11 cellular contexts compared by ENCODE assay signal in the genomic region with DNA sequence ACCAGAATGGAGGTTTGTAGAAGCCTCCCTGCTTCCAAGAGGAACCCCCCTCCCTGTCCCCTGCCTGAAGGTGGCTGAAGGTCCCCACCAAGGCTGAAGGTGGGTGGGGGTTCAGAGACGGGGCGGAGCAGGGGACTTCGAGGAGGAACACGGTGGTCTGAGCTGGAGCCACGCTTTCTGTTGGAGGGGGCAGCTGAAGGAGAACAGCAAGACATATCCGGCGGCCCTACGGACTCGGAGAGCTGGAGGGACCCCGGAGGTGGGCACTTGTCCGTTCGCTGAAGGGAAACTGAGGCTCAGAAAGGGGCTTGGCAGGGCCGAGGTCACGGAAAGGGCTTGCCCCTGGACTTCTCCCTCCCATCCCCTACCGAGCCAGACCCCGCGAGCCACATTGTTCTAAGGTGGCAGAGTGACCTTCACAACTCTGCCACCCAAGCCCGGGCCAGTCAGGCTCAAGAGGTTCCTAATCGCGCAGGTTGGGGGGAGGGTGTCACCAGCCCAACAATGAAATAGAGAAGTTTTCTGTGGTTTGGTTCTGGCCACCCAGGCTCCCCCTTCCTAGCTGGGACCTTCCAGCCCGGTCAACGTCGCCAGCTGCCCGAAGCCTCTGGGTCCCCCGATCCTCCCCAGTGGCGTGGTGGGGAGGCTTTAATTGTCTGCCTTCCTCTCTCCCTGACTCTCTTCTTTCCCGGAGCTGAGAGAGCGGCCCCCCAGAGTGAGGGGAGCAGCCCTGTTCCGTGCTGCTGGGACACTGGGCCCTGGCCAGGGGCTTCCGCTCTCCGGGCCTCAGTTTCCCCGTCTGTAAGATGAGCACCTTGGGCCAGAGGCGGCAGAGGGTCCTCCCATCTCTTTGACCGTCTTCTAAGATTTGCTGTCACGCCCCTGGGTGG. TPM values are rescaled to one million over a fixed set of nuclear protein-coding genes. Genes with fewer than 3 reads are reported as not detected.
A peak's percentile ranks its signal among the peaks of the same experiment; 100 is the strongest.
DNase-seq lines count a peak whose midpoint lies in the region; ATAC-seq and TF ChIP-seq lines count a peak whose summit lies in the region.
"Had no signal": no experiment of that assay in that cellular context is flagged by ENCODE, and none has a peak within 500 bp of the region (broad histone marks: within the 10 kb centered on the region; RNA-seq: fewer than 3 reads in every experiment).

No MANE protein-coding gene starts in this region.

- H3K4me1 ChIP-seq in Caco-2 = peaks cover 23% of the 10 kb centered on the region

- H3K9me3 Mint-ChIP-seq in Caco-2 (ENCODE audit: unreplicated experiment) (no peaks in the 10 kb centered on the region), natural killer cell (no peaks in the 10 kb centered on the region)
- no peaks in the 10 kb centered on the region for H3K9me3 Mint-ChIP-seq in activated T-helper 1 cell treated with anti-CD3 and anti-CD28 coated beads, Interleukin-12 subunit alpha, Interleukin-12 subunit beta, Interleukin-2, Interleukin-4 antibody, amounts not matched to agents 30 ng/mL and 10 ng/mL and 1 ng/mL, durations not matched to agents 14 hours and 24 hours and 36 hours
- H3K9me3 Mint-ChIP-seq: HFFc6 had no signal

- POLR2A ChIA-PET in Caco-2 (lab: Charles Lee) = interaction anchor here (0.7 kb wide), 1 partner anchor 140 kb away, joined by 7 read pairs; no protein-coding TSS in a partner anchor

- peaks cover 3% of the 10 kb centered on the region for H3K27me3 ChIP-seq in Caco-2 (replicated peaks; ENCODE audit: control insufficient read depth, insufficient read depth, low read length)

- ATAC-seq in natural killer cell (no peak), GM21390 (IDR thresholded peaks at IDR 0.05; ENCODE audit: unreplicated experiment) (no peak), GM21528 (IDR thresholded peaks at IDR 0.05; ENCODE audit: low FRiP score, unreplicated experiment) (no peak)

- no peaks in the 10 kb centered on the region for H3K9me3 ChIP-seq in Caco-2
- H3K9me3 ChIP-seq: sigmoid colon had no signal

- peak overlapping the region; percentile 11 for H3K27ac Mint-ChIP-seq in Caco-2 (ENCODE audit: unreplicated experiment)
- no peak overlapping the region for H3K27ac Mint-ChIP-seq in activated T-helper 1 cell treated with anti-CD3 and anti-CD28 coated beads, Interleukin-12 subunit alpha, Interleukin-12 subunit beta, Interleukin-2, Interleukin-4 antibody, amounts not matched to agents 30 ng/mL and 10 ng/mL and 1 ng/mL, durations not matched to agents 14 hours and 24 hours and 36 hours
- H3K27ac Mint-ChIP-seq in natural killer cell = peak overlapping the region; percentile 83 to 99
- H3K27ac Mint-ChIP-seq: HFFc6 had no signal

- H3K4me3 ChIP-seq in Caco-2 (ENCODE audit: low read depth, low read length) = peak overlapping the region; percentile 24
- H3K4me3 ChIP-seq: sigmoid colon had no signal

- H3K36me3 Mint-ChIP-seq in Caco-2 (ENCODE audit: insufficient read depth, unreplicated experiment) (peaks cover 14% of the 10 kb centered on the region), natural killer cell (no peaks in the 10 kb centered on the region)
- H3K36me3 Mint-ChIP-seq in activated T-helper 1 cell treated with anti-CD3 and anti-CD28 coated beads, Interleukin-12 subunit alpha, Interleukin-12 subunit beta, Interleukin-2, Interleukin-4 antibody, amounts not matched to agents 30 ng/mL and 10 ng/mL and 1 ng/mL, durations not matched to agents 14 hours and 24 hours and 36 hours (ENCODE audit: low read depth) = no peaks in the 10 kb centered on the region

- H3K4me1 Mint-ChIP-seq in Caco-2 (ENCODE audit: low read depth, unreplicated experiment) (peaks cover 12% of the 10 kb centered on the region), natural killer cell (peaks cover 29 to 43% of the 10 kb centered on the region in 2 donors)
- peaks cover 34% of the 10 kb centered on the region for H3K4me1 Mint-ChIP-seq in activated T-helper 1 cell treated with anti-CD3 and anti-CD28 coated beads, Interleukin-12 subunit alpha, Interleukin-12 subunit beta, Interleukin-2, Interleukin-4 antibody, amounts not matched to agents 30 ng/mL and 10 ng/mL and 1 ng/mL, durations not matched to agents 14 hours and 24 hours and 36 hours (ENCODE audit: low read depth)

- CTCF ChIA-PET in Caco-2 (lab: Charles Lee) = interaction anchor here (0.6 kb wide), 1 partner anchor 11 kb away, joined by 6 read pairs; no protein-coding TSS in a partner anchor

- TF ChIP-seq CTCF in Caco-2 (IDR thresholded peaks at IDR 0.05; ENCODE audit: insufficient read depth in 1 of 2, low read depth in 1 of 2, low read length in 1 of 2, severe bottlenecking in 1 of 2, unreplicated experiment in 1 of 2) (no peak), GM20000 (IDR thresholded peaks at IDR 0.05; ENCODE audit: extremely low read depth, missing control alignments) (no peak), natural killer cell (IDR thresholded peaks at IDR 0.05) (no peak)

- DNase-seq in Caco-2 = no peak
- peak; percentile 82 for DNase-seq in GM20000 (ENCODE audit: low spot score)
- DNase-seq in activated T-helper 1 cell treated with anti-CD3 and anti-CD28 coated beads, Interleukin-12 subunit alpha, Interleukin-12 subunit beta, Interleukin-2, Interleukin-4 antibody, amounts not matched to agents 30 ng/mL and 10 ng/mL and 1 ng/mL, durations not matched to agents 14 hours and 24 hours and 36 hours (ENCODE audit: low spot score) = no peak
- peak; percentile 31 for DNase-seq in natural killer cell
- no peak for DNase-seq in AML-193 (lab: John Stamatoyannopoulos, UW)
- DNase-seq in COR-L47 (lab: John Stamatoyannopoulos, UW) = no peak
- DNase-seq: HFFc6, sigmoid colon had no signal

- H3K4me3 Mint-ChIP-seq in Caco-2 (ENCODE audit: unreplicated experiment) (peak overlapping the region; percentile 66), natural killer cell (peak overlapping the region; percentile 81)
- peak overlapping the region; percentile 19 for H3K4me3 Mint-ChIP-seq in activated T-helper 1 cell treated with anti-CD3 and anti-CD28 coated beads, Interleukin-12 subunit alpha, Interleukin-12 subunit beta, Interleukin-2, Interleukin-4 antibody, amounts not matched to agents 30 ng/mL and 10 ng/mL and 1 ng/mL, durations not matched to agents 14 hours and 24 hours and 36 hours
- H3K4me3 Mint-ChIP-seq: HFFc6 had no signal

- H3K27me3 Mint-ChIP-seq in Caco-2 (ENCODE audit: insufficient read depth, unreplicated experiment) (peaks cover 2% of the 10 kb centered on the region), natural killer cell (ENCODE audit: low read depth in 2 of 2) (peaks cover 23 to 43% of the 10 kb centered on the region in 2 donors)
- H3K27me3 Mint-ChIP-seq in activated T-helper 1 cell treated with anti-CD3 and anti-CD28 coated beads, Interleukin-12 subunit alpha, Interleukin-12 subunit beta, Interleukin-2, Interleukin-4 antibody, amounts not matched to agents 30 ng/mL and 10 ng/mL and 1 ng/mL, durations not matched to agents 14 hours and 24 hours and 36 hours (ENCODE audit: insufficient read depth) = peaks cover 61% of the 10 kb centered on the region

- BruUV-seq in Caco-2 (replicated peaks; lab: Mats Ljungman, UMichigan) = no TSS peak

- H3K36me3 ChIP-seq in Caco-2 (ENCODE audit: control insufficient read depth, insufficient read depth, low read length) = no peaks in the 10 kb centered on the region
- H3K36me3 ChIP-seq: sigmoid colon had no signal

- intact Hi-C loops in Caco-2 (cut with micrococcal nuclease; ENCODE audit: unreplicated experiment) = no loop called here
- intact Hi-C loops in activated T-helper 1 cell treated with anti-CD3 and anti-CD28 coated beads, Interleukin-12 subunit alpha, Interleukin-12 subunit beta, Interleukin-2, Interleukin-4 antibody, amounts not matched to agents 30 ng/mL and 10 ng/mL and 1 ng/mL, durations not matched to agents 14 hours and 24 hours and 36 hours (cut with micrococcal nuclease) = loop anchor here (2.0 kb wide), 1 partner anchor 15 kb away; the partner anchor contains the start of gene KCNN1
- intact Hi-C loops in natural killer cell (cut with micrococcal nuclease) = no loop called here

RNA-seq across cellular contexts. Expression of gene KCNN1, which starts 15.5 kb away (rescaled TPM):
- total RNA-seq in Caco-2 (2022) (not detected in 2 replicates), natural killer cell (not detected)
- total RNA-seq in activated T-helper 1 cell treated with anti-CD3 and anti-CD28 coated beads, Interleukin-12 subunit alpha, Interleukin-12 subunit beta, Interleukin-2, Interleukin-4 antibody, amounts not matched to agents 30 ng/mL and 10 ng/mL and 1 ng/mL, durations not matched to agents 14 hours and 24 hours and 36 hours = not detected in 2 replicates
- total RNA-seq: chondrocyte, HFFc6 had no signal

RNA-seq across cellular contexts. Expression of gene CCDC124, which starts 18.6 kb away (rescaled TPM):
- 73.3 TPM in 2 replicates for total RNA-seq in Caco-2 (2022)
- 122 and 128 TPM in 2 replicates for total RNA-seq in activated T-helper 1 cell treated with anti-CD3 and anti-CD28 coated beads, Interleukin-12 subunit alpha, Interleukin-12 subunit beta, Interleukin-2, Interleukin-4 antibody, amounts not matched to agents 30 ng/mL and 10 ng/mL and 1 ng/mL, durations not matched to agents 14 hours and 24 hours and 36 hours
- total RNA-seq in natural killer cell = 10 to 100 TPM; 32.6 to 37.6 (median 37.4) TPM

RNA-seq across cellular contexts. Expression of gene ARRDC2, which starts 56.6 kb away (rescaled TPM):
- total RNA-seq in Caco-2 (2022) (6.0 and 6.5 TPM in 2 replicates), natural killer cell (100 to 1,000 TPM; 110 to 131 (median 121) TPM)
- total RNA-seq in activated T-helper 1 cell treated with anti-CD3 and anti-CD28 coated beads, Interleukin-12 subunit alpha, Interleukin-12 subunit beta, Interleukin-2, Interleukin-4 antibody, amounts not matched to agents 30 ng/mL and 10 ng/mL and 1 ng/mL, durations not matched to agents 14 hours and 24 hours and 36 hours = 45.0 and 46.1 TPM in 2 replicates

Comparison
In these comparisons a context has a peak if more than half of its experiments do, and no peak if none do; other contexts are left out.
1. DNase-seq: peak in GM20000 (single experiment) and natural killer cell (single experiment); none in Caco-2 (0 of 2), activated T-helper 1 cell treated with anti-CD3 and anti-CD28 coated beads, Interleukin-12 subunit alpha, Interleukin-12 subunit beta, Interleukin-2, Interleukin-4 antibody, amounts not matched to agents 30 ng/mL and 10 ng/mL and 1 ng/mL, durations not matched to agents 14 hours and 24 hours and 36 hours (single experiment), AML-193 (0 of 2) and COR-L47 (single experiment).
2. H3K4me3 Mint-ChIP-seq: peak in every context shown above with its lines; median percentile 81 in natural killer cell; 66 in Caco-2; 19 in activated T-helper 1 cell treated with anti-CD3 and anti-CD28 coated beads, Interleukin-12 subunit alpha, Interleukin-12 subunit beta, Interleukin-2, Interleukin-4 antibody, amounts not matched to agents 30 ng/mL and 10 ng/mL and 1 ng/mL, durations not matched to agents 14 hours and 24 hours and 36 hours.